In the genomic region with DNA sequence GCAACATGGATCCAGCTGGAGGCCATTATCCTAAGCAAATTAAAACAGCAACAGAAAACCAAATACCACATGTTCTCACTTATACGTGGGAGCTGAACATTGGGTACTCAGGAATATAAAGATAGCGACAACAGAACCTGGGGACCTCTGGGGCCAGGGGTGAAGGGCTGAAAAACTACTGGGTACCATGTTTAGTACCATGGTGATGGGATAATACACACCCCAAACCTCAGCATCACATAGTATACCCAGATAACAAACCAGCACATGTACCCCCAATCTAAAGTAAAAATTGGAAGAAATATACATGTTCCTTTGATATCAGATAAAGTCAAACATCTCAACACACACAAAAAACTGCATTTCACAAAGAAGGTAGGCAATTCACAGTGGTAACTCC, we compare ENCODE assay signal across 30 cellular contexts.
"Had no signal": no experiment of that assay in that cellular context is flagged by ENCODE, and none has a peak within 500 bp of the region (broad histone marks: within the 10 kb centered on the region; RNA-seq: fewer than 3 reads in every experiment).

No MANE protein-coding gene starts in this region.

- H3K36me3 Mint-ChIP-seq: activated naive CD4-positive, alpha-beta T cell treated with anti-CD3 and anti-CD28 coated beads, Interleukin-2, amount 50 U/mL, for 24 hours had no signal

- ATAC-seq: activated CD8-positive, alpha-beta T cell treated with anti-CD3 and anti-CD28 coated beads, Interleukin-2, amount 10 ng/mL, durations not matched to agents 7 days and 5 days; body of pancreas; PC-3; SK-N-SH treated with all-trans-retinoic acid at 6 μM for 48 hours had no signal

- H3K4me3 ChIP-seq: ascending aorta, body of pancreas, SJSA1 had no signal

- H3K27ac Mint-ChIP-seq: activated CD8-positive, alpha-beta T cell treated with anti-CD3 and anti-CD28 coated beads, Interleukin-2, amount 10 ng/mL, durations not matched to agents 7 days and 5 days; activated naive CD4-positive, alpha-beta T cell treated with anti-CD3 and anti-CD28 coated beads, Interleukin-2, amount 50 U/mL, for 24 hours; T-helper 1 cell treated with Interleukin-12 subunit alpha and Interleukin-12 subunit beta and Interleukin-4 antibody, amounts not matched to agents 30 μg/mL and 1 μg/mL, for 36 hours had no signal

- H3K27me3 ChIP-seq: ascending aorta, body of pancreas, SJSA1 had no signal

- H3K27me3 Mint-ChIP-seq: activated naive CD4-positive, alpha-beta T cell treated with anti-CD3 and anti-CD28 coated beads, Interleukin-2, amount 50 U/mL, for 24 hours; central memory CD8-positive, alpha-beta T cell had no signal

- H3K36me3 ChIP-seq: ascending aorta, SJSA1 had no signal

- DNase-seq: activated CD4-positive, alpha-beta T cell treated with anti-CD3 and anti-CD28 coated beads for 48 hours; activated CD4-positive, alpha-beta T cell treated with anti-CD3 and anti-CD28 coated beads, Interleukin-2, amount 50 U/mL, for 4 hours; activated CD4-positive, CD25-positive, alpha-beta regulatory T cell treated with anti-CD3 and anti-CD28 coated beads, Interleukin-2, amount 50 U/mL, for 72 hours; activated CD8-positive, alpha-beta memory T cell treated with anti-CD3 and anti-CD28 coated beads, Interleukin-2, amount 50 U/mL, for 48 hours; activated CD8-positive, alpha-beta T cell treated with anti-CD3 and anti-CD28 coated beads, Interleukin-2, amount 10 ng/mL, durations not matched to agents 7 days and 5 days; activated effector memory CD4-positive, alpha-beta T cell treated with Interleukin-2 at 50 U/mL for 16 hours; activated naive CD4-positive, alpha-beta T cell; activated T-cell treated with anti-CD3 and anti-CD28 coated beads, Interleukin-2, amount 50 U/mL, for 1 hour; body of pancreas; Karpas-422; NCI-H1048; NCI-H1417; NCI-H1930; NCI-H2107; NCI-H2171 treated with DMSO at 0.1 percent for 48 hours; NCI-H226; NCI-H510A; NCI-H526 treated with DMSO at 0.1 percent for 48 hours; NCI-H82; PC-3; SHP77; SW 1271 had no signal

- H3K4me3 Mint-ChIP-seq: activated CD8-positive, alpha-beta T cell treated with anti-CD3 and anti-CD28 coated beads, Interleukin-2, amount 10 ng/mL, durations not matched to agents 7 days and 5 days; activated naive CD4-positive, alpha-beta T cell treated with anti-CD3 and anti-CD28 coated beads, Interleukin-2, amount 50 U/mL, for 24 hours; central memory CD8-positive, alpha-beta T cell; T-helper 1 cell treated with Interleukin-12 subunit alpha and Interleukin-12 subunit beta and Interleukin-4 antibody, amounts not matched to agents 30 μg/mL and 1 μg/mL, for 36 hours had no signal

- H3K4me1 ChIP-seq: ascending aorta, body of pancreas, SJSA1 had no signal

- H3K27ac ChIP-seq: ascending aorta, body of pancreas, SJSA1 had no signal

- FAIRE-seq: bronchial epithelial cell, RCC 7860 had no signal

- H3K4me1 Mint-ChIP-seq: activated naive CD4-positive, alpha-beta T cell treated with anti-CD3 and anti-CD28 coated beads, Interleukin-2, amount 50 U/mL, for 24 hours; central memory CD8-positive, alpha-beta T cell had no signal

- H3K9me3 ChIP-seq: ascending aorta, body of pancreas, SJSA1 had no signal
